8 cellular contexts compared by ENCODE assay signal in the genomic region with DNA sequence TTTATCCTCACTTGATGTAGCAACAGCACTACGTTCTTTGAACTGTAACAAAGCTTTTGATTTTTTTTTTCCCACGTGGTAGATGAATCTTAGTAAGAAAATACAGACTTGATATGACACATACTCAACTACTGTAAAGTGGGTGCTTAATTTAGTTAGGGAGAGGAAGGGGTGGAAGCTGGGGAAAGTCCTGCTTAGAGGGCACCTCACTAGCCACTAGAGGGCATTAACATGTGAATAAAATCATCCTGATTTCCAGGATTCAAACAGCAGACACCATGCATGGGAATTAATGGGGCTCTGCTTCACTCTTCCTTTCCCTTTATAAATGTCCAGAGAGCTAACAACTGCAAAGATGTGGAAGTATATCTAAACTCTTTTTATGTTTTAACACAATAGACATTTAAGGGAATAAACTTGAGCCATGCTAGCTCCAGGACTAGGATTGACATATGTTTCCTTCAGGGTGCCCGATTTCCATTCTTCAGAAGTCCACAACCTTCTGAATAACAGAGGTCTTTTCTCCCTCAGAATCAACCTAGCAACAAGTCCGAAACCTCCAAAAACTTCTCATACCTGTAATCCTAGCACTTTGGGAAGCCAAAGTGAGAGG.
A peak's percentile ranks its signal among the peaks of the same experiment; 100 is the strongest.
DNase-seq lines count a peak whose midpoint lies in the region; ATAC-seq and TF ChIP-seq lines count a peak whose summit lies in the region.

No MANE protein-coding gene starts in this region.

- H4K20me1 ChIP-seq in Loucy (ENCODE audit: insufficient read depth, low read length, poor library complexity, severe bottlenecking) = no peaks in the 10 kb centered on the region

- no peaks in the 10 kb centered on the region for H3K27me3 ChIP-seq in Loucy (ENCODE audit: insufficient read depth, low read length, poor library complexity, severe bottlenecking)

- H3K9me3 Mint-ChIP-seq in activated naive CD4-positive, alpha-beta T cell treated with anti-CD3 and anti-CD28 coated beads, Interleukin-2, amount 50 U/mL, for 72 hours = peaks cover 0 to 4% of the 10 kb centered on the region in 2 donors
- H3K9me3 Mint-ChIP-seq in stimulated activated effector memory CD8-positive, alpha-beta T cell treated with anti-CD3 and anti-CD28 coated beads, Interleukin-12 subunit alpha, Interleukin-12 subunit beta, amount 100 ng/mL, for 72 hours = no peaks in the 10 kb centered on the region

- ATAC-seq in activated naive CD4-positive, alpha-beta T cell treated with anti-CD3 and anti-CD28 coated beads, Interleukin-2, amount 50 U/mL, for 72 hours = peak; percentile 77 to 91
- ATAC-seq in left cardiac atrium = peak; percentile 70 to 71
- ATAC-seq in stimulated activated effector memory CD8-positive, alpha-beta T cell treated with anti-CD3 and anti-CD28 coated beads, Interleukin-12 subunit alpha, Interleukin-12 subunit beta, amount 100 ng/mL, for 72 hours = peak; percentile 72
- ATAC-seq in GM19328 (IDR thresholded peaks at IDR 0.05; ENCODE audit: unreplicated experiment) = no peak

- H3K9me3 ChIP-seq in Loucy (ENCODE audit: insufficient read depth, low read depth, low read length) = no peaks in the 10 kb centered on the region

- H3K79me2 ChIP-seq in Loucy (ENCODE audit: insufficient read depth, low read length) = no peaks in the 10 kb centered on the region

- peaks cover 71% of the 10 kb centered on the region for H3K4me1 Mint-ChIP-seq in stimulated activated effector memory CD8-positive, alpha-beta T cell treated with anti-CD3 and anti-CD28 coated beads, Interleukin-12 subunit alpha, Interleukin-12 subunit beta, amount 100 ng/mL, for 72 hours

- peak; percentile 26 for DNase-seq in SIG-M5 treated with dmso at 0.1 percent for 504 hours (lab: John Stamatoyannopoulos, UW; ENCODE audit: unreplicated experiment)
- no peak for DNase-seq in SIG-M5 (lab: John Stamatoyannopoulos, UW)
- no peak for DNase-seq in activated naive CD4-positive, alpha-beta T cell treated with anti-CD3 and anti-CD28 coated beads, Interleukin-2, amount 50 U/mL, for 72 hours (ENCODE audit: low spot score in 2 of 2)
- DNase-seq in left cardiac atrium = no peak
- no peak for DNase-seq in stimulated activated effector memory CD8-positive, alpha-beta T cell treated with anti-CD3 and anti-CD28 coated beads, Interleukin-12 subunit alpha, Interleukin-12 subunit beta, amount 100 ng/mL, for 72 hours (ENCODE audit: low spot score in 2 of 2)
- DNase-seq in NCI-H1694 (lab: John Stamatoyannopoulos, UW) = no peak

- H3K4me2 ChIP-seq in Loucy (ENCODE audit: low read depth, low read length, poor library complexity, severe bottlenecking) = peak overlapping the region; percentile 28

- H2AFZ ChIP-seq in Loucy (ENCODE audit: low read length) = no peak overlapping the region

- H3K27ac Mint-ChIP-seq in activated naive CD4-positive, alpha-beta T cell treated with anti-CD3 and anti-CD28 coated beads, Interleukin-2, amount 50 U/mL, for 72 hours = peak overlapping the region in 1 of 2 donors; percentile 15
- peak overlapping the region; percentile 58 for H3K27ac Mint-ChIP-seq in stimulated activated effector memory CD8-positive, alpha-beta T cell treated with anti-CD3 and anti-CD28 coated beads, Interleukin-12 subunit alpha, Interleukin-12 subunit beta, amount 100 ng/mL, for 72 hours

- TF ChIP-seq CTCF in Loucy (conservative IDR thresholded peaks at IDR 0.05; ENCODE audit: low read length) = peak; percentile 81

- peaks cover 31% of the 10 kb centered on the region for H3K4me1 ChIP-seq in Loucy (ENCODE audit: insufficient read depth, low read length, poor library complexity, severe bottlenecking)

- intact Hi-C loops in left cardiac atrium (cut with DNase I) = loop anchor here (5.0 to 10.0 kb wide), 3 partner anchors 176 to 254 kb away; partner anchors contain the start of gene ATXN1 (in 2 of the 2)

- no peaks in the 10 kb centered on the region for H3K36me3 ChIP-seq in Loucy (ENCODE audit: insufficient read depth, low read length)

- no peak overlapping the region for H3K4me3 ChIP-seq in Loucy (ENCODE audit: low read length, poor library complexity, severe bottlenecking)

- no peaks in the 10 kb centered on the region for H3K9me2 ChIP-seq in Loucy (replicated peaks; ENCODE audit: low read depth, low read length)

- peak overlapping the region; percentile 15 for H3K4me3 Mint-ChIP-seq in stimulated activated effector memory CD8-positive, alpha-beta T cell treated with anti-CD3 and anti-CD28 coated beads, Interleukin-12 subunit alpha, Interleukin-12 subunit beta, amount 100 ng/mL, for 72 hours

- H3K9ac ChIP-seq in Loucy (ENCODE audit: low read depth, low read length, poor library complexity, severe bottlenecking) = no peak overlapping the region

- no peaks in the 10 kb centered on the region for H3K36me3 Mint-ChIP-seq in activated naive CD4-positive, alpha-beta T cell treated with anti-CD3 and anti-CD28 coated beads, Interleukin-2, amount 50 U/mL, for 72 hours
- peaks cover 25% of the 10 kb centered on the region for H3K36me3 Mint-ChIP-seq in stimulated activated effector memory CD8-positive, alpha-beta T cell treated with anti-CD3 and anti-CD28 coated beads, Interleukin-12 subunit alpha, Interleukin-12 subunit beta, amount 100 ng/mL, for 72 hours

- no peaks in the 10 kb centered on the region for H3F3A ChIP-seq in Loucy (ENCODE audit: low read depth)
